ENCODE assay signal across 29 cellular contexts in genomic region chr5:89484962-89485361, GRCh38.
"Had no signal": no experiment of that assay in that cellular context is flagged by ENCODE, and none has a peak within 500 bp of the region (broad histone marks: within the 10 kb centered on the region; RNA-seq: fewer than 3 reads in every experiment).

No MANE protein-coding gene starts in this region.

- ATAC-seq: stimulated activated effector memory CD8-positive, alpha-beta T cell treated with anti-CD3 and anti-CD28 coated beads, Interleukin-12 subunit alpha, Interleukin-12 subunit beta, amount 100 ng/mL, for 72 hours; stimulated activated memory B cell treated with anti-CD40 and anti-IgM and Interleukin-4, amounts not matched to agents 10 μg/mL and 1 μg/mL and 100 μg/mL, for 72 hours; stimulated activated naive B cell treated with anti-CD40 and anti-IgM and Interleukin-4, amounts not matched to agents 10 μg/mL and 1 μg/mL and 100 μg/mL, for 72 hours; stimulated activated naive CD8-positive, alpha-beta T cell treated with anti-CD3 and anti-CD28 coated beads, Interleukin-15, amount 100 ng/mL, for 72 hours; stimulated activated naive CD8-positive, alpha-beta T cell treated with anti-CD3 and anti-CD28 coated beads, Interleukin-15, Interleukin-2, amounts not matched to agents 100 U/mL and 50 U/mL, for 24 hours; upper lobe of right lung had no signal

- H3K9me3 ChIP-seq: suprapubic skin, testis, thoracic aorta, thyroid gland, tibial artery, tibial nerve, transverse colon, upper lobe of left lung, upper lobe of right lung, uterus, vagina had no signal

- H3K27me3 Mint-ChIP-seq: stimulated activated memory B cell treated with anti-CD40 and anti-IgM and Interleukin-4, amounts not matched to agents 10 μg/mL and 1 μg/mL and 100 μg/mL, for 72 hours; stimulated activated naive B cell treated with anti-CD40 and anti-IgM and Interleukin-4, amounts not matched to agents 10 μg/mL and 1 μg/mL and 100 μg/mL, for 72 hours; stimulated activated naive CD8-positive, alpha-beta T cell treated with anti-CD3 and anti-CD28 coated beads, Interleukin-15, amount 100 ng/mL, for 72 hours; stimulated activated naive CD8-positive, alpha-beta T cell treated with anti-CD3 and anti-CD28 coated beads, Interleukin-15, Interleukin-2, amounts not matched to agents 100 ng/mL and 50 ng/mL, for 24 hours had no signal

- H3K9me3 Mint-ChIP-seq: stimulated activated memory B cell treated with anti-CD40 and anti-IgM and Interleukin-4, amounts not matched to agents 10 μg/mL and 1 μg/mL and 100 μg/mL, for 72 hours; stimulated activated naive CD8-positive, alpha-beta T cell treated with anti-CD3 and anti-CD28 coated beads, Interleukin-15, amount 100 ng/mL, for 72 hours; stimulated activated naive CD8-positive, alpha-beta T cell treated with anti-CD3 and anti-CD28 coated beads, Interleukin-15, Interleukin-2, amounts not matched to agents 100 ng/mL and 50 ng/mL, for 24 hours had no signal

- H3K27ac Mint-ChIP-seq: stimulated activated effector memory CD8-positive, alpha-beta T cell treated with anti-CD3 and anti-CD28 coated beads, Interleukin-12 subunit alpha, Interleukin-12 subunit beta, amount 100 ng/mL, for 72 hours; stimulated activated memory B cell treated with anti-CD40 and anti-IgM and Interleukin-4, amounts not matched to agents 10 μg/mL and 1 μg/mL and 100 μg/mL, for 72 hours; stimulated activated naive B cell treated with anti-CD40 and anti-IgM and Interleukin-4, amounts not matched to agents 10 μg/mL and 1 μg/mL and 100 μg/mL, for 72 hours; stimulated activated naive CD8-positive, alpha-beta T cell treated with anti-CD3 and anti-CD28 coated beads, Interleukin-15, amount 100 ng/mL, for 72 hours; stimulated activated naive CD8-positive, alpha-beta T cell treated with anti-CD3 and anti-CD28 coated beads, Interleukin-15, Interleukin-2, amounts not matched to agents 100 ng/mL and 50 ng/mL, for 24 hours; type B pancreatic cell had no signal

- H3K27me3 ChIP-seq: stomach, suprapubic skin, testis, thyroid gland, tibial artery, tibial nerve, transverse colon, upper lobe of left lung, upper lobe of right lung, uterus, vagina had no signal

- H3K36me3 Mint-ChIP-seq: stimulated activated effector memory CD8-positive, alpha-beta T cell treated with anti-CD3 and anti-CD28 coated beads, Interleukin-12 subunit alpha, Interleukin-12 subunit beta, amount 100 ng/mL, for 72 hours; stimulated activated memory B cell treated with anti-CD40 and anti-IgM and Interleukin-4, amounts not matched to agents 10 μg/mL and 1 μg/mL and 100 μg/mL, for 72 hours; stimulated activated naive B cell treated with anti-CD40 and anti-IgM and Interleukin-4, amounts not matched to agents 10 μg/mL and 1 μg/mL and 100 μg/mL, for 72 hours; type B pancreatic cell had no signal

- H3K4me3 Mint-ChIP-seq: stimulated activated effector memory CD8-positive, alpha-beta T cell treated with anti-CD3 and anti-CD28 coated beads, Interleukin-12 subunit alpha, Interleukin-12 subunit beta, amount 100 ng/mL, for 72 hours; stimulated activated memory B cell treated with anti-CD40 and anti-IgM and Interleukin-4, amounts not matched to agents 10 μg/mL and 1 μg/mL and 100 μg/mL, for 72 hours; stimulated activated naive B cell treated with anti-CD40 and anti-IgM and Interleukin-4, amounts not matched to agents 10 μg/mL and 1 μg/mL and 100 μg/mL, for 72 hours; stimulated activated naive CD8-positive, alpha-beta T cell treated with anti-CD3 and anti-CD28 coated beads, Interleukin-15, amount 100 ng/mL, for 72 hours; stimulated activated naive CD8-positive, alpha-beta T cell treated with anti-CD3 and anti-CD28 coated beads, Interleukin-15, Interleukin-2, amounts not matched to agents 100 ng/mL and 50 ng/mL, for 24 hours; type B pancreatic cell had no signal

- H3K36me3 ChIP-seq: stomach, suprapubic skin, thoracic aorta, thyroid gland, tibial artery, tibial nerve, transverse colon, upper lobe of left lung, upper lobe of right lung, uterus, vagina had no signal

- H3K4me1 ChIP-seq: stomach, suprapubic skin, testis, thyroid gland, tibial nerve, transverse colon, upper lobe of left lung, upper lobe of right lung, uterus, vagina had no signal

- H3K4me3 ChIP-seq: stomach, suprapubic skin, testis, thoracic aorta, thyroid gland, tibial artery, tibial nerve, transverse colon, upper lobe of left lung, upper lobe of right lung, uterus, vagina had no signal

- H3K27ac ChIP-seq: stomach, suprapubic skin, testis, thoracic aorta, thyroid gland, tibial artery, tibial nerve, transverse colon, upper lobe of left lung, upper lobe of right lung, uterus, vagina had no signal

- H3K4me1 Mint-ChIP-seq: stimulated activated effector memory CD8-positive, alpha-beta T cell treated with anti-CD3 and anti-CD28 coated beads, Interleukin-12 subunit alpha, Interleukin-12 subunit beta, amount 100 ng/mL, for 72 hours; stimulated activated memory B cell treated with anti-CD40 and anti-IgM and Interleukin-4, amounts not matched to agents 10 μg/mL and 1 μg/mL and 100 μg/mL, for 72 hours; stimulated activated naive CD8-positive, alpha-beta T cell treated with anti-CD3 and anti-CD28 coated beads, Interleukin-15, amount 100 ng/mL, for 72 hours had no signal

- DNase-seq: stimulated activated CD4-positive, alpha-beta T cell treated with anti-CD3 and anti-CD28 coated beads, Interleukin-2, amount 100 ng/mL, for 48 hours; stimulated activated CD4-positive, alpha-beta T cell treated with anti-CD3 and anti-CD28 coated beads, Interleukin-4, amount 100 ng/mL, for 1 hour; stimulated activated CD4-positive, alpha-beta T cell treated with anti-CD3 and anti-CD28 coated beads, Interleukin-4, amount 100 ng/mL, for 24 hours; stimulated activated CD4-positive, alpha-beta T cell treated with anti-CD3 and anti-CD28 coated beads, Interleukin-4, amount 100 ng/mL, for 4 hours; stimulated activated CD8-positive, alpha-beta memory T cell treated with anti-CD3 and anti-CD28 coated beads, Interleukin-4, amount 100 ng/mL, for 48 hours; stimulated activated naive B cell treated with anti-CD40 and anti-IgM and Interleukin-4, amounts not matched to agents 10 μg/mL and 1 μg/mL and 100 μg/mL, for 72 hours; stimulated activated naive CD4-positive, alpha-beta T cell; stimulated activated naive CD4-positive, alpha-beta T cell treated with Interleukin-2 at 50 U/mL for 16 hours; stimulated activated naive CD8-positive, alpha-beta T cell treated with anti-CD3 and anti-CD28 coated beads, Interleukin-15, amount 100 ng/mL, for 72 hours; stimulated activated naive CD8-positive, alpha-beta T cell treated with anti-CD3 and anti-CD28 coated beads, Interleukin-15, Interleukin-2, amounts not matched to agents 100 U/mL and 50 U/mL, for 24 hours; stomach; substantia nigra; testis; thyroid gland; tibial artery; transverse colon; trophoblast cell; upper lobe of left lung; upper lobe of right lung; uterus had no signal

- FAIRE-seq: urothelium cell line had no signal
